In genomic region chr7:148735967-148736366, GRCh38 we compare ENCODE assay signal across 24 cellular contexts. TPM values are rescaled to one million over a fixed set of nuclear protein-coding genes. Genes with fewer than 3 reads are reported as not detected.
A peak's percentile ranks its signal among the peaks of the same experiment; 100 is the strongest.
DNase-seq lines count a peak whose midpoint lies in the region; ATAC-seq and TF ChIP-seq lines count a peak whose summit lies in the region.
"Had no signal": no experiment of that assay in that cellular context is flagged by ENCODE, and none has a peak within 500 bp of the region (broad histone marks: within the 10 kb centered on the region; RNA-seq: fewer than 3 reads in every experiment).

No MANE protein-coding gene starts in this region.

- no peaks in the 10 kb centered on the region for H3K9me3 Mint-ChIP-seq in activated naive CD4-positive, alpha-beta T cell treated with anti-CD3 and anti-CD28 coated beads, Interleukin-2, amount 50 U/mL, for 72 hours
- H3K9me3 Mint-ChIP-seq in WTC11 = no peaks in the 10 kb centered on the region
- H3K9me3 Mint-ChIP-seq: CD4-positive, alpha-beta memory T cell; CD4-positive, CD25-positive, alpha-beta regulatory T cell; CD8-positive, alpha-beta memory T cell had no signal

- no peak overlapping the region for H2AFZ ChIP-seq in trophoblast cell (ENCODE audit: insufficient read depth, low read length, poor library complexity)

- H3K36me3 Mint-ChIP-seq in activated naive CD4-positive, alpha-beta T cell treated with anti-CD3 and anti-CD28 coated beads, Interleukin-2, amount 50 U/mL, for 72 hours = peaks cover 22 to 63% of the 10 kb centered on the region in 2 donors
- H3K36me3 Mint-ChIP-seq in WTC11 = peaks cover 57% of the 10 kb centered on the region

- H3K79me2 ChIP-seq in trophoblast cell (ENCODE audit: control insufficient read depth, insufficient read depth, low read length, poor library complexity) = peaks cover 7% of the 10 kb centered on the region

- no peak overlapping the region for H3K4me3 ChIP-seq in HEK293 (ENCODE audit: low read depth, low read length)
- no peak overlapping the region for H3K4me3 ChIP-seq in trophoblast cell (ENCODE audit: low read depth, low read length)
- H3K4me3 ChIP-seq: BLaER1, GM12878 had no signal

- no peak overlapping the region for H4K8ac ChIP-seq in trophoblast cell (ENCODE audit: low read depth, low read length)

- no peak overlapping the region for H3K4me2 ChIP-seq in trophoblast cell (ENCODE audit: low read length)
- H3K4me2 ChIP-seq: BLaER1 had no signal

- H3K23ac ChIP-seq in trophoblast cell (ENCODE audit: low read length) = no peak overlapping the region

- H3K27ac ChIP-seq in HEK293 (ENCODE audit: extremely low read depth, low read depth, low read length) (no peak overlapping the region), trophoblast cell (ENCODE audit: low read depth, low read length) (no peak overlapping the region)
- H3K27ac ChIP-seq: BLaER1 had no signal

- POLR2A ChIA-PET in HEK293 (lab: Yijun Ruan, JAX) = no interaction called here
- POLR2A ChIA-PET in WTC11 (lab: Charles Lee) = interaction anchor here (0.6 kb wide), 1 partner anchor 189 kb away, joined by 3 read pairs; no protein-coding TSS in a partner anchor

- DNase-seq in activated naive CD4-positive, alpha-beta T cell treated with anti-CD3 and anti-CD28 coated beads, Interleukin-2, amount 50 U/mL, for 72 hours (ENCODE audit: low spot score in 2 of 2) = no peak
- DNase-seq in activated naive CD4-positive, alpha-beta T cell treated with anti-CD3 and anti-CD28 coated beads, Interleukin-2, amount 50 U/mL, for 16 hours = no peak
- DNase-seq in WTC11 (ENCODE audit: low spot score) = no peak
- DNase-seq in trophoblast cell = peak in 1 of 2 donors; percentile 14
- DNase-seq in NCI-H226 = no peak
- DNase-seq: 8988T; ACHN; BE2C; CD4-positive, alpha-beta memory T cell; CD4-positive, CD25-positive, alpha-beta regulatory T cell; CD8-positive, alpha-beta memory T cell; COR-L47; DMS 273 treated with DMSO at 0.1 percent for 48 hours; DMS153; DMS53; DMS79; DND-41; EL; GDM1 had no signal

- no peak overlapping the region for H2BK5ac ChIP-seq in trophoblast cell (ENCODE audit: low read depth, low read length, poor library complexity)

- H3K4me1 ChIP-seq in HEK293 (ENCODE audit: control insufficient read depth, insufficient read depth, low read length) (no peaks in the 10 kb centered on the region), trophoblast cell (ENCODE audit: control insufficient read depth in 1 of 2, insufficient read depth in 2 of 2, low read length in 2 of 2) (peaks cover 3 to 5% of the 10 kb centered on the region in 2 experiments)
- H3K4me1 ChIP-seq: BE2C had no signal

- H3K4ac ChIP-seq in trophoblast cell (ENCODE audit: low read depth, low read length) = peak overlapping the region; percentile 12

- no peaks in the 10 kb centered on the region for H3K27me3 ChIP-seq in trophoblast cell (ENCODE audit: insufficient read depth, low read length)
- H3K27me3 ChIP-seq: BE2C, BLaER1 had no signal

- H3K4me1 Mint-ChIP-seq in WTC11 = no peaks in the 10 kb centered on the region
- H3K4me1 Mint-ChIP-seq: CD14-positive monocyte had no signal

- H3K9me3 ChIP-seq in HEK293 (ENCODE audit: control insufficient read depth, insufficient read depth, low read depth, low read length) (no peaks in the 10 kb centered on the region), trophoblast cell (ENCODE audit: insufficient read depth, low read depth, low read length) (no peaks in the 10 kb centered on the region)
- H3K9me3 ChIP-seq: BE2C had no signal

- no peak overlapping the region for H4K91ac ChIP-seq in trophoblast cell (ENCODE audit: low read depth, low read length)

- no peak overlapping the region for H3K18ac ChIP-seq in trophoblast cell (ENCODE audit: low read length)

- no peak overlapping the region for H4K12ac ChIP-seq in trophoblast cell (ENCODE audit: low read depth, low read length)

- peak; percentile 26 to 28 for ATAC-seq in activated naive CD4-positive, alpha-beta T cell treated with anti-CD3 and anti-CD28 coated beads, Interleukin-2, amount 50 U/mL, for 72 hours
- ATAC-seq in WTC11 = no peak
- ATAC-seq in HG02623 (IDR thresholded peaks at IDR 0.05; ENCODE audit: unreplicated experiment) = no peak
- ATAC-seq: GM12878 had no signal

- no peaks in the 10 kb centered on the region for H3K79me1 ChIP-seq in trophoblast cell (ENCODE audit: low read length)

- no peak overlapping the region for H3K4me3 Mint-ChIP-seq in WTC11
- H3K4me3 Mint-ChIP-seq: CD14-positive monocyte; CD4-positive, alpha-beta memory T cell; CD4-positive, CD25-positive, alpha-beta regulatory T cell; CD8-positive, alpha-beta memory T cell had no signal

- CTCF ChIA-PET in HEK293 (lab: Yijun Ruan, JAX) (no interaction called here), WTC11 (lab: Charles Lee) (no interaction called here)

- no peak overlapping the region for H2BK120ac ChIP-seq in trophoblast cell (ENCODE audit: insufficient read depth, low read length, poor library complexity)

- no peak overlapping the region for H2BK12ac ChIP-seq in trophoblast cell (ENCODE audit: low read length)

- no CpG with 5 or more reads among the region's 3 CpGs for WGBS in trophoblast cell (ENCODE audit: extremely low coverage, insufficient coverage, insufficient read length)

- H3K9ac ChIP-seq in trophoblast cell (ENCODE audit: low read length) = no peak overlapping the region
- H3K9ac ChIP-seq: BLaER1 had no signal

- H3K36me3 ChIP-seq in HEK293 (ENCODE audit: control insufficient read depth in 2 of 2, insufficient read depth in 1 of 2, low read length in 2 of 2) (peaks cover 13 to 63% of the 10 kb centered on the region in 2 experiments), trophoblast cell (ENCODE audit: control insufficient read depth in 1 of 2, insufficient read depth in 2 of 2, low read length in 2 of 2) (peaks cover 30 to 40% of the 10 kb centered on the region in 2 experiments)

- no peak overlapping the region for H2AK5ac ChIP-seq in trophoblast cell (ENCODE audit: low read length)

- no peak overlapping the region for H3K27ac Mint-ChIP-seq in activated naive CD4-positive, alpha-beta T cell treated with anti-CD3 and anti-CD28 coated beads, Interleukin-2, amount 50 U/mL, for 72 hours
- H3K27ac Mint-ChIP-seq in WTC11 = no peak overlapping the region

- TF ChIP-seq CTCF in HEK293 (tag by site-specific recombination; IDR thresholded peaks at IDR 0.05) = no peak
- TF ChIP-seq CTCF in WTC11 (IDR thresholded peaks at IDR 0.05) = no peak

- H3K27me3 Mint-ChIP-seq in WTC11 (ENCODE audit: low read depth) = no peaks in the 10 kb centered on the region
- H3K27me3 Mint-ChIP-seq: CD4-positive, alpha-beta memory T cell; CD4-positive, CD25-positive, alpha-beta regulatory T cell; CD8-positive, alpha-beta memory T cell had no signal

- H3K14ac ChIP-seq in trophoblast cell (ENCODE audit: low read length) = no peak overlapping the region

TF ChIP-seq in HEK293, 187 proteins besides CTCF, POLR2A, EP300 and RAD21 (continues in another document):
- TF ChIP-seq, protein P1, sequence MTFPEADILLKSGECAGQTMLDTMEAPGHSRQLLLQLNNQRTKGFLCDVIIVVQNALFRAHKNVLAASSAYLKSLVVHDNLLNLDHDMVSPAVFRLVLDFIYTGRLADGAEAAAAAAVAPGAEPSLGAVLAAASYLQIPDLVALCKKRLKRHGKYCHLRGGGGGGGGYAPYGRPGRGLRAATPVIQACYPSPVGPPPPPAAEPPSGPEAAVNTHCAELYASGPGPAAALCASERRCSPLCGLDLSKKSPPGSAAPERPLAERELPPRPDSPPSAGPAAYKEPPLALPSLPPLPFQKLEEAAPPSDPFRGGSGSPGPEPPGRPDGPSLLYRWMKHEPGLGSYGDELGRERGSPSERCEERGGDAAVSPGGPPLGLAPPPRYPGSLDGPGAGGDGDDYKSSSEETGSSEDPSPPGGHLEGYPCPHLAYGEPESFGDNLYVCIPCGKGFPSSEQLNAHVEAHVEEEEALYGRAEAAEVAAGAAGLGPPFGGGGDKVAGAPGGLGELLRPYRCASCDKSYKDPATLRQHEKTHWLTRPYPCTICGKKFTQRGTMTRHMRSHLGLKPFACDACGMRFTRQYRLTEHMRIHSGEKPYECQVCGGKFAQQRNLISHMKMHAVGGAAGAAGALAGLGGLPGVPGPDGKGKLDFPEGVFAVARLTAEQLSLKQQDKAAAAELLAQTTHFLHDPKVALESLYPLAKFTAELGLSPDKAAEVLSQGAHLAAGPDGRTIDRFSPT (tag by site-specific recombination; IDR thresholded peaks at IDR 0.05) = no peak
- TF ChIP-seq ZNF140 (tag by site-specific recombination; IDR thresholded peaks at IDR 0.05) = no peak

TF ChIP-seq in WTC11, 78 proteins besides CTCF, POLR2A, EP300 and RAD21:
- peak; percentile 87 for TF ChIP-seq ZNF121 (CRISPR knock-in tag; IDR thresholded peaks at IDR 0.05)
- TF ChIP-seq RORB (CRISPR knock-in tag; IDR thresholded peaks at IDR 0.05) = no peak

RNA-seq across cellular contexts. Expression of gene CUL1, which starts 37.3 kb away (rescaled TPM):
- total RNA-seq in activated naive CD4-positive, alpha-beta T cell treated with anti-CD3 and anti-CD28 coated beads, Interleukin-2, amount 50 U/mL, for 72 hours = 10 to 100 TPM; 52.1 to 80.0 TPM
- 50.5 to 54.1 TPM (median 53.3 TPM) in 3 replicates for total RNA-seq in WTC11 (2021)
- 78.0 and 80.3 TPM in 2 replicates for polyA plus RNA-seq in trophoblast cell (2013)

Comparison
In these comparisons a context has a peak if more than half of its experiments do, and no peak if none do; other contexts are left out.
1. ATAC-seq: peak in activated naive CD4-positive, alpha-beta T cell treated with anti-CD3 and anti-CD28 coated beads, Interleukin-2, amount 50 U/mL, for 72 hours (2 of 2); none in WTC11 (single experiment) and HG02623 (single experiment).